Comparison of ENCODE assay signal across 13 cellular contexts in genomic region chr14:56202256-56202655, GRCh38.
A peak's percentile ranks its signal among the peaks of the same experiment; 100 is the strongest.
DNase-seq lines count a peak whose midpoint lies in the region; ATAC-seq lines count a peak whose summit lies in the region.
"Had no signal": no experiment of that assay in that cellular context is flagged by ENCODE, and none has a peak within 500 bp of the region (broad histone marks: within the 10 kb centered on the region; RNA-seq: fewer than 3 reads in every experiment).

No MANE protein-coding gene starts in this region.

- H3K4me1 Mint-ChIP-seq in stimulated activated naive CD8-positive, alpha-beta T cell treated with anti-CD3 and anti-CD28 coated beads, Interleukin-15, amount 100 ng/mL, for 72 hours, result peaks cover 6% of the 10 kb centered on the region

- no peaks in the 10 kb centered on the region for H3K9me3 Mint-ChIP-seq in stimulated activated naive CD8-positive, alpha-beta T cell treated with anti-CD3 and anti-CD28 coated beads, Interleukin-15, amount 100 ng/mL, for 72 hours
- H3K9me3 Mint-ChIP-seq: activated CD4-positive, alpha-beta T cell treated with anti-CD3 and anti-CD28 coated beads, Interleukin-2, amount 10 ng/mL, durations not matched to agents 24 days and 14 days had no signal

- H3K4me3 Mint-ChIP-seq in stimulated activated naive CD8-positive, alpha-beta T cell treated with anti-CD3 and anti-CD28 coated beads, Interleukin-15, amount 100 ng/mL, for 72 hours, result no peak overlapping the region
- H3K4me3 Mint-ChIP-seq: activated CD4-positive, alpha-beta T cell treated with anti-CD3 and anti-CD28 coated beads, Interleukin-2, amount 10 ng/mL, durations not matched to agents 24 days and 14 days had no signal

- H3K27ac Mint-ChIP-seq in stimulated activated naive CD8-positive, alpha-beta T cell treated with anti-CD3 and anti-CD28 coated beads, Interleukin-15, amount 100 ng/mL, for 72 hours, result peak overlapping the region in 1 of 2 donors; percentile 5
- H3K27ac Mint-ChIP-seq: activated CD4-positive, alpha-beta T cell treated with anti-CD3 and anti-CD28 coated beads, Interleukin-2, amount 10 ng/mL, durations not matched to agents 24 days and 14 days had no signal

- peak; percentile 92 for ATAC-seq in stimulated activated naive CD8-positive, alpha-beta T cell treated with anti-CD3 and anti-CD28 coated beads, Interleukin-15, amount 100 ng/mL, for 72 hours
- ATAC-seq in stimulated activated naive CD8-positive, alpha-beta T cell treated with anti-CD3 and anti-CD28 coated beads, Interleukin-15, Interleukin-2, amounts not matched to agents 100 U/mL and 50 U/mL, for 24 hours, result no peak
- ATAC-seq in GM21737 (IDR thresholded peaks at IDR 0.05; ENCODE audit: unreplicated experiment), result peak; percentile 47
- peak; percentile 62 for ATAC-seq in HG03432 (IDR thresholded peaks at IDR 0.05; ENCODE audit: unreplicated experiment)
- ATAC-seq: HepG2 had no signal

- DNase-seq in stimulated activated naive CD8-positive, alpha-beta T cell treated with anti-CD3 and anti-CD28 coated beads, Interleukin-15, amount 100 ng/mL, for 72 hours, result peak in 1 of 2 donors; percentile 19
- DNase-seq in stimulated activated naive CD8-positive, alpha-beta T cell treated with anti-CD3 and anti-CD28 coated beads, Interleukin-15, Interleukin-2, amounts not matched to agents 100 U/mL and 50 U/mL, for 24 hours, result no peak
- DNase-seq in cerebellar nuclear complex (lab: John Stamatoyannopoulos, UW) (no peak), NCI-H2029 (lab: John Stamatoyannopoulos, UW) (no peak), dedifferentiated amniotic fluid mesenchymal stem cell (ENCODE audit: extremely low spot score) (no peak), A172 (ENCODE audit: low spot score) (no peak)
- DNase-seq: activated CD4-positive, alpha-beta T cell treated with anti-CD3 and anti-CD28 coated beads, Interleukin-2, amount 10 ng/mL, durations not matched to agents 24 days and 14 days; DMS153; NCI-H1436; SW 1271 had no signal

- no peaks in the 10 kb centered on the region for H3K27me3 Mint-ChIP-seq in stimulated activated naive CD8-positive, alpha-beta T cell treated with anti-CD3 and anti-CD28 coated beads, Interleukin-15, amount 100 ng/mL, for 72 hours
- H3K27me3 Mint-ChIP-seq: activated CD4-positive, alpha-beta T cell treated with anti-CD3 and anti-CD28 coated beads, Interleukin-2, amount 10 ng/mL, durations not matched to agents 24 days and 14 days had no signal
